ENCODE assay signal across 8 cellular contexts in genomic region chr12:3168775-3169221, GRCh38.
DNase-seq lines count a peak whose midpoint lies in the region; ATAC-seq, FAIRE-seq and TF ChIP-seq lines count a peak whose summit lies in the region.

No MANE protein-coding gene starts in this region.

- DNase-seq in EL: peak; percentile 97
- DNase-seq in M059J (ENCODE audit: low read depth): peak; percentile 93
- DNase-seq in cerebellum (ENCODE audit: low spot score): peak; percentile 90
- DNase-seq in pancreas: no peak
- DNase-seq in ascending aorta (ENCODE audit: low spot score in 2 of 2): no peak
- no peak for DNase-seq in effector CD4-positive, alpha-beta T cell

- FAIRE-seq in pancreas (lab: Jason Lieb, UNC): no peak

- H3K27ac ChIP-seq in pancreas (no peak overlapping the region), ascending aorta (no peak overlapping the region)

- intact Hi-C loops in pancreas (cut with DNase I) (no loop called here), ascending aorta (cut with DNase I) (no loop called here)

- H3K9me3 ChIP-seq in pancreas (no peaks in the 10 kb centered on the region), ascending aorta (no peaks in the 10 kb centered on the region)

- no peaks in the 10 kb centered on the region for H3K27me3 ChIP-seq in pancreas
- no peaks in the 10 kb centered on the region for H3K27me3 ChIP-seq in ascending aorta

- H3K4me3 ChIP-seq in pancreas: no peak overlapping the region
- no peak overlapping the region for H3K4me3 ChIP-seq in ascending aorta

- TF ChIP-seq CTCF in pancreas (IDR thresholded peaks at IDR 0.05) (no peak), ascending aorta (IDR thresholded peaks at IDR 0.05) (no peak)

- ATAC-seq in pancreas (peak in 3 of 4 donors; percentile 31 to 85 (median 81)), GM21528 (IDR thresholded peaks at IDR 0.05; ENCODE audit: low FRiP score, unreplicated experiment) (no peak), HG03025 (IDR thresholded peaks at IDR 0.05; ENCODE audit: low FRiP score, unreplicated experiment) (no peak)

- H3K4me1 ChIP-seq in pancreas (no peaks in the 10 kb centered on the region), ascending aorta (no peaks in the 10 kb centered on the region)

- H3K36me3 ChIP-seq in pancreas (no peaks in the 10 kb centered on the region), ascending aorta (no peaks in the 10 kb centered on the region)

- 77 to 83% methylated on average over 14 of the region's 14 CpGs for WGBS in pancreas, 2 donors

Comparison
In these comparisons a context has a peak if more than half of its experiments do, and no peak if none do; other contexts are left out.
1. DNase-seq: peak in EL (single experiment), M059J (single experiment) and cerebellum (single experiment); none in pancreas (0 of 6), ascending aorta (0 of 2) and effector CD4-positive, alpha-beta T cell (single experiment).
2. ATAC-seq: peak in pancreas (3 of 4); none in GM21528 (single experiment) and HG03025 (single experiment).